In genomic region chr10:101829561-101830315, GRCh38 we compare ENCODE assay signal across 8 cellular contexts. TPM values are rescaled to one million over a fixed set of nuclear protein-coding genes. Genes with fewer than 3 reads are reported as not detected.
DNase-seq lines count a peak whose midpoint lies in the region; ATAC-seq, FAIRE-seq and TF ChIP-seq lines count a peak whose summit lies in the region.

No MANE protein-coding gene starts in this region.

- 7 to 14% methylated on average over 31 of the region's 31 CpGs for WGBS in sigmoid colon, 2 donors

- intact Hi-C loops in Right ventricle myocardium superior (cut with DNase I) (no loop called here), sigmoid colon (cut with DNase I) (no loop called here)

- H3K27me3 ChIP-seq in sigmoid colon, result no peaks in the 10 kb centered on the region

- peak overlapping the region; percentile 39 for H3K4me3 ChIP-seq in HFF-Myc (replicated peaks; ENCODE audit: low read depth, low read length)
- peak overlapping the region in 3 of 4 donors; percentile 44 to 58 (median 53) for H3K4me3 ChIP-seq in sigmoid colon

- FAIRE-seq in urothelium cell line (lab: Jason Lieb, UNC), result no peak

- peaks cover 0 to 3% (median 0%) of the 10 kb centered on the region in 4 donors for H3K36me3 ChIP-seq in sigmoid colon

- peak; percentile 39 for DNase-seq in DMS153 (lab: John Stamatoyannopoulos, UW)
- DNase-seq in HFF-Myc (ENCODE audit: extremely low read depth, low read depth), result no peak
- DNase-seq in NCI-H748 (lab: John Stamatoyannopoulos, UW; ENCODE audit: unreplicated experiment), result peak; percentile 77
- peak; percentile 38 for DNase-seq in activated gamma-delta T cell treated with anti-CD3 and anti-CD28 coated beads, Interleukin-2, amount 50 U/mL, for 16 hours (ENCODE audit: low read depth)
- DNase-seq in Right ventricle myocardium superior, result peak; percentile 63
- peak; percentile 72 for DNase-seq in sigmoid colon
- no peak for DNase-seq in DMS 273 (lab: John Stamatoyannopoulos, UW; ENCODE audit: unreplicated experiment)
- no peak for DNase-seq in urothelium cell line (ENCODE audit: low spot score)

- TF ChIP-seq CTCF in HFF-Myc (IDR thresholded peaks at IDR 0.05; ENCODE audit: low read depth, low read length, missing control alignments) (no peak), sigmoid colon (IDR thresholded peaks at IDR 0.05) (no peak)

- H3K27ac ChIP-seq in sigmoid colon, result peak overlapping the region; percentile 52 to 68 (median 59)

- no peaks in the 10 kb centered on the region for H3K9me3 ChIP-seq in sigmoid colon

- ATAC-seq in Right ventricle myocardium superior (ENCODE audit: poor library complexity), result no peak

- TF ChIP-seq POLR2A in sigmoid colon (IDR thresholded peaks at IDR 0.05), result no peak

- peaks cover 0 to 31% (median 18%) of the 10 kb centered on the region in 4 donors for H3K4me1 ChIP-seq in sigmoid colon

- TF ChIP-seq EP300 in sigmoid colon (IDR thresholded peaks at IDR 0.05), result no peak

RNA-seq across cellular contexts. Expression of gene OGA, which starts 11.5 kb away (rescaled TPM):
- 84.4 TPM for total RNA-seq in Right ventricle myocardium superior
- 100 to 1,000 TPM; 124 to 143 (median 140) TPM for total RNA-seq in sigmoid colon
- polyA plus RNA-seq in sigmoid colon, result 10 to 100 TPM; 15.7 to 60.5 (median 23.4) TPM

RNA-seq across cellular contexts. Expression of gene KCNIP2, which starts 13.9 kb away (rescaled TPM):
- total RNA-seq in Right ventricle myocardium superior (516 TPM), sigmoid colon (1 to 10 TPM; 1.8 to 7.1 (median 2.6) TPM)
- polyA plus RNA-seq in sigmoid colon, result 1 to 10 TPM in 1 of 3 donors, not detected in 2; 3.3 TPM

RNA-seq across cellular contexts. Expression of gene NPM3, which starts 46.5 kb away (rescaled TPM):
- total RNA-seq in Right ventricle myocardium superior (5.8 TPM), sigmoid colon (10 to 100 TPM; 23.0 to 45.7 (median 29.8) TPM)
- polyA plus RNA-seq in sigmoid colon, result 10 to 100 TPM; 17.8 to 64.9 (median 26.4) TPM

RNA-seq across cellular contexts. Expression of gene FGF8, which starts 53.8 kb away (rescaled TPM):
- total RNA-seq in Right ventricle myocardium superior (not detected), sigmoid colon (not detected)
- polyA plus RNA-seq in sigmoid colon, result under 1 TPM in 1 of 3 donors, not detected in 2; 0.10 TPM

Comparison
In these comparisons a context has a peak if more than half of its experiments do, and no peak if none do; other contexts are left out.
1. DNase-seq: peak in DMS153 (single experiment), NCI-H748 (single experiment), activated gamma-delta T cell treated with anti-CD3 and anti-CD28 coated beads, Interleukin-2, amount 50 U/mL, for 16 hours (single experiment), Right ventricle myocardium superior (single experiment) and sigmoid colon (single experiment); none in HFF-Myc (single experiment), DMS 273 (single experiment) and urothelium cell line (single experiment).
2. RNA of gene KCNIP2, which starts 13.9 kb away (total RNA-seq): 516 TPM in Right ventricle myocardium superior (single experiment); 1.8 to 7.1 TPM in sigmoid colon; every median in the first group is over 10 times any median in the second.